26 cellular contexts compared by ENCODE assay signal in genomic region chr10:3567291-3567963, GRCh38.
"Had no signal": no experiment of that assay in that cellular context is flagged by ENCODE, and none has a peak within 500 bp of the region (broad histone marks: within the 10 kb centered on the region; RNA-seq: fewer than 3 reads in every experiment).

No MANE protein-coding gene starts in this region.

- H3K27ac ChIP-seq: coronary artery, hepatocyte, neural progenitor cell, ovary, psoas muscle, sigmoid colon, stomach, thyroid gland, vagina had no signal

- H3K36me3 Mint-ChIP-seq: memory B cell; natural killer cell; neural progenitor cell; stimulated activated effector memory CD8-positive, alpha-beta T cell treated with anti-CD3 and anti-CD28 coated beads, Interleukin-12 subunit alpha, Interleukin-12 subunit beta, amount 100 ng/mL, for 72 hours had no signal

- H3K27me3 ChIP-seq: gastrocnemius medialis, hepatocyte, neural progenitor cell, ovary, sigmoid colon, stomach, thyroid gland, vagina had no signal

- H3K4me1 ChIP-seq: thyroid gland, vagina had no signal

- ATAC-seq: gastrocnemius medialis, left lobe of liver, natural killer cell, psoas muscle, right cardiac atrium had no signal

- H3K36me3 ChIP-seq: gastrocnemius medialis, neural progenitor cell, ovary, sigmoid colon, stomach, thyroid gland, vagina had no signal

- H3K4me3 Mint-ChIP-seq: memory B cell; natural killer cell; neural progenitor cell; stimulated activated effector memory CD8-positive, alpha-beta T cell treated with anti-CD3 and anti-CD28 coated beads, Interleukin-12 subunit alpha, Interleukin-12 subunit beta, amount 100 ng/mL, for 72 hours had no signal

- H3K4me1 Mint-ChIP-seq: memory B cell had no signal

- H3K9me3 Mint-ChIP-seq: memory B cell; natural killer cell; neural progenitor cell; stimulated activated effector memory CD8-positive, alpha-beta T cell treated with anti-CD3 and anti-CD28 coated beads, Interleukin-12 subunit alpha, Interleukin-12 subunit beta, amount 100 ng/mL, for 72 hours had no signal

- H3K9me3 ChIP-seq: gastrocnemius medialis, ovary, psoas muscle, thyroid gland, vagina had no signal

- H3K9ac ChIP-seq: neural progenitor cell had no signal

- H3K4me3 ChIP-seq: coronary artery, gastrocnemius medialis, hepatocyte, lung, neural progenitor cell, ovary, psoas muscle, sigmoid colon, stomach, thyroid gland, vagina had no signal

- H3K79me2 ChIP-seq: hepatocyte had no signal

- H3K4me2 ChIP-seq: hepatocyte, neural progenitor cell had no signal

- H2AFZ ChIP-seq: hepatocyte, neural progenitor cell had no signal

- DNase-seq: dermis blood vessel endothelial cell; effector memory CD4-positive, alpha-beta T cell; erythroblast; gastrocnemius medialis; head of caudate nucleus; kidney; natural killer cell; nucleus accumbens; ovary; posterior cingulate gyrus; psoas muscle; right cardiac atrium; sigmoid colon; stimulated activated CD4-positive, alpha-beta T cell treated with anti-CD3 and anti-CD28 coated beads, Interleukin-2, amount 100 ng/mL, for 24 hours; stimulated activated CD4-positive, alpha-beta T cell treated with anti-CD3 and anti-CD28 coated beads, Interleukin-4, amount 100 ng/mL, for 24 hours; stimulated activated naive CD4-positive, alpha-beta T cell treated with Interleukin-2 at 50 U/mL for 16 hours; stomach; thyroid gland had no signal

- H3K27ac Mint-ChIP-seq: memory B cell; natural killer cell; neural progenitor cell; stimulated activated effector memory CD8-positive, alpha-beta T cell treated with anti-CD3 and anti-CD28 coated beads, Interleukin-12 subunit alpha, Interleukin-12 subunit beta, amount 100 ng/mL, for 72 hours had no signal
